2 cellular contexts compared by ENCODE assay signal in the genomic region with DNA sequence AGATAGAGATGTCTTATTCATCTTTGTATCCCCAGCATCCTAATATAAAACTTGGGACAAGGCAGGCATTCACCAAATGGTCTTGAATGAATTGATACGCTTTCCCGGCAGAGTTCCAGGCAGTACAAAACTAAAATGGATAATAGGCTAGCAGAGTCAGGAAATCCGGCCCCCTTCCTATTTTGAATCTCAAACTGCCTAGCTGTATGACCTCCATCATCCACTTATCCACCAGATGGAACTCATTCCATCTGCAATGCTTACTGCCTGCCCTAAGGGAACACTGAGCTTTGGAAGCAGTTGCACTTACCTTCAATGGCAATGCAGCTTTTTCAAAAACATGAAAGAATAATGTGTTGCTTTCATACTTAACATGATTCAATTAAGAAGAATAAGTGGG.
TF ChIP-seq lines count a peak whose summit lies in the region.

No MANE protein-coding gene starts in this region.

TF ChIP-seq in SK-N-SH, 30 proteins besides CTCF, POLR2A, EP300 and RAD21 (continued from another document):
- TF ChIP-seq, protein P1, sequence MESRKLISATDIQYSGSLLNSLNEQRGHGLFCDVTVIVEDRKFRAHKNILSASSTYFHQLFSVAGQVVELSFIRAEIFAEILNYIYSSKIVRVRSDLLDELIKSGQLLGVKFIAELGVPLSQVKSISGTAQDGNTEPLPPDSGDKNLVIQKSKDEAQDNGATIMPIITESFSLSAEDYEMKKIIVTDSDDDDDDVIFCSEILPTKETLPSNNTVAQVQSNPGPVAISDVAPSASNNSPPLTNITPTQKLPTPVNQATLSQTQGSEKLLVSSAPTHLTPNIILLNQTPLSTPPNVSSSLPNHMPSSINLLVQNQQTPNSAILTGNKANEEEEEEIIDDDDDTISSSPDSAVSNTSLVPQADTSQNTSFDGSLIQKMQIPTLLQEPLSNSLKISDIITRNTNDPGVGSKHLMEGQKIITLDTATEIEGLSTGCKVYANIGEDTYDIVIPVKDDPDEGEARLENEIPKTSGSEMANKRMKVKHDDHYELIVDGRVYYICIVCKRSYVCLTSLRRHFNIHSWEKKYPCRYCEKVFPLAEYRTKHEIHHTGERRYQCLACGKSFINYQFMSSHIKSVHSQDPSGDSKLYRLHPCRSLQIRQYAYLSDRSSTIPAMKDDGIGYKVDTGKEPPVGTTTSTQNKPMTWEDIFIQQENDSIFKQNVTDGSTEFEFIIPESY (IDR thresholded peaks at IDR 0.05; ENCODE audit: borderline replicate concordance, low read depth), result no peak
- TF ChIP-seq, protein P2, sequence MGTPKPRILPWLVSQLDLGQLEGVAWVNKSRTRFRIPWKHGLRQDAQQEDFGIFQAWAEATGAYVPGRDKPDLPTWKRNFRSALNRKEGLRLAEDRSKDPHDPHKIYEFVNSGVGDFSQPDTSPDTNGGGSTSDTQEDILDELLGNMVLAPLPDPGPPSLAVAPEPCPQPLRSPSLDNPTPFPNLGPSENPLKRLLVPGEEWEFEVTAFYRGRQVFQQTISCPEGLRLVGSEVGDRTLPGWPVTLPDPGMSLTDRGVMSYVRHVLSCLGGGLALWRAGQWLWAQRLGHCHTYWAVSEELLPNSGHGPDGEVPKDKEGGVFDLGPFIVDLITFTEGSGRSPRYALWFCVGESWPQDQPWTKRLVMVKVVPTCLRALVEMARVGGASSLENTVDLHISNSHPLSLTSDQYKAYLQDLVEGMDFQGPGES (IDR thresholded peaks at IDR 0.05; ENCODE audit: low read depth, low read length), result no peak
- TF ChIP-seq POLR2AphosphoS5 (IDR thresholded peaks at IDR 0.05; ENCODE audit: low read depth, low read length) (no peak), FOSL2 (IDR thresholded peaks at IDR 0.05; ENCODE audit: borderline replicate concordance, low read depth) (no peak), GATA2 (CRISPR knock-in tag; IDR thresholded peaks at IDR 0.05) (peak; percentile 36; the same call in 1 of the 2 replicates), RCOR1 (IDR thresholded peaks at IDR 0.05; ENCODE audit: low read length) (peak; percentile 59; the same call in 1 of the 2 replicates), JUND (IDR thresholded peaks at IDR 0.05) (no peak), GABPA (IDR thresholded peaks at IDR 0.05; ENCODE audit: low read depth) (no peak)
TF ChIP-seq in SK-N-SH: peak in this region for 4.

TF ChIP-seq in SK-N-SH treated with all-trans-retinoic acid at 6 μM for 48 hours, 23 proteins besides CTCF, POLR2A, EP300 and RAD21 (continued from another document):
- TF ChIP-seq, protein P3, sequence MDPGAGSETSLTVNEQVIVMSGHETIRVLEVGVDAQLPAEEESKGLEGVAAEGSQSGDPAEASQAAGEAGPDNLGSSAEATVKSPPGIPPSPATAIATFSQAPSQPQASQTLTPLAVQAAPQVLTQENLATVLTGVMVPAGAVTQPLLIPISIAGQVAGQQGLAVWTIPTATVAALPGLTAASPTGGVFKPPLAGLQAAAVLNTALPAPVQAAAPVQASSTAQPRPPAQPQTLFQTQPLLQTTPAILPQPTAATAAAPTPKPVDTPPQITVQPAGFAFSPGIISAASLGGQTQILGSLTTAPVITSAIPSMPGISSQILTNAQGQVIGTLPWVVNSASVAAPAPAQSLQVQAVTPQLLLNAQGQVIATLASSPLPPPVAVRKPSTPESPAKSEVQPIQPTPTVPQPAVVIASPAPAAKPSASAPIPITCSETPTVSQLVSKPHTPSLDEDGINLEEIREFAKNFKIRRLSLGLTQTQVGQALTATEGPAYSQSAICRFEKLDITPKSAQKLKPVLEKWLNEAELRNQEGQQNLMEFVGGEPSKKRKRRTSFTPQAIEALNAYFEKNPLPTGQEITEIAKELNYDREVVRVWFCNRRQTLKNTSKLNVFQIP (CRISPR knock-in tag; IDR thresholded peaks at IDR 0.05; ENCODE audit: borderline replicate concordance, low read depth), result no peak
- TF ChIP-seq ZFP3 (CRISPR knock-in tag; IDR thresholded peaks at IDR 0.05) (no peak), SNAI2 (CRISPR knock-in tag; IDR thresholded peaks at IDR 0.05) (no peak), ZNF8 (CRISPR knock-in tag; IDR thresholded peaks at IDR 0.05) (no peak), ZFP30 (CRISPR knock-in tag; IDR thresholded peaks at IDR 0.05) (no peak), ARNTL (CRISPR knock-in tag; IDR thresholded peaks at IDR 0.05; ENCODE audit: borderline replicate concordance, low read depth) (no peak), TOX (CRISPR knock-in tag; IDR thresholded peaks at IDR 0.05; ENCODE audit: borderline replicate concordance) (no peak), ISL1 (CRISPR knock-in tag; IDR thresholded peaks at IDR 0.05) (no peak)
- TF ChIP-seq, protein P4, sequence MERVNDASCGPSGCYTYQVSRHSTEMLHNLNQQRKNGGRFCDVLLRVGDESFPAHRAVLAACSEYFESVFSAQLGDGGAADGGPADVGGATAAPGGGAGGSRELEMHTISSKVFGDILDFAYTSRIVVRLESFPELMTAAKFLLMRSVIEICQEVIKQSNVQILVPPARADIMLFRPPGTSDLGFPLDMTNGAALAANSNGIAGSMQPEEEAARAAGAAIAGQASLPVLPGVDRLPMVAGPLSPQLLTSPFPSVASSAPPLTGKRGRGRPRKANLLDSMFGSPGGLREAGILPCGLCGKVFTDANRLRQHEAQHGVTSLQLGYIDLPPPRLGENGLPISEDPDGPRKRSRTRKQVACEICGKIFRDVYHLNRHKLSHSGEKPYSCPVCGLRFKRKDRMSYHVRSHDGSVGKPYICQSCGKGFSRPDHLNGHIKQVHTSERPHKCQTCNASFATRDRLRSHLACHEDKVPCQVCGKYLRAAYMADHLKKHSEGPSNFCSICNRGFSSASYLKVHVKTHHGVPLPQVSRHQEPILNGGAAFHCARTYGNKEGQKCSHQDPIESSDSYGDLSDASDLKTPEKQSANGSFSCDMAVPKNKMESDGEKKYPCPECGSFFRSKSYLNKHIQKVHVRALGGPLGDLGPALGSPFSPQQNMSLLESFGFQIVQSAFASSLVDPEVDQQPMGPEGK (CRISPR knock-in tag; IDR thresholded peaks at IDR 0.05; ENCODE audit: borderline replicate concordance), result no peak
